ENCODE assay signal across 9 cellular contexts in genomic region chr12:32918890-32919791, GRCh38. TPM values are rescaled to one million over a fixed set of nuclear protein-coding genes. Genes with fewer than 3 reads are reported as not detected.
A peak's percentile ranks its signal among the peaks of the same experiment; 100 is the strongest.
DNase-seq lines count a peak whose midpoint lies in the region; TF ChIP-seq lines count a peak whose summit lies in the region.
"Had no signal": no experiment of that assay in that cellular context is flagged by ENCODE, and none has a peak within 500 bp of the region (broad histone marks: within the 10 kb centered on the region; RNA-seq: fewer than 3 reads in every experiment).

No MANE protein-coding gene starts in this region.

- H3K9me3 Mint-ChIP-seq in nephron progenitor cell, result no peaks in the 10 kb centered on the region
- H3K9me3 Mint-ChIP-seq: activated naive CD4-positive, alpha-beta T cell treated with anti-CD3 and anti-CD28 coated beads, Interleukin-2, amount 50 U/mL, for 24 hours had no signal

- no peak overlapping the region for H2AFZ ChIP-seq in GM23248

- H3K79me2 ChIP-seq in GM23248 (ENCODE audit: insufficient read depth), result no peaks in the 10 kb centered on the region

- no peaks in the 10 kb centered on the region for H3K27me3 ChIP-seq in GM23248 (replicated peaks; ENCODE audit: insufficient read depth)

- 33 to 34% methylated on average over 11 of the region's 11 CpGs for WGBS in GM23248 (ENCODE audit: low coverage in 1 of 2, low lambda C conversion rate in 2 of 2, missing lambda C conversion rate in 2 of 2), 2 experiments

- no peaks in the 10 kb centered on the region for H3F3A ChIP-seq in GM23248 (ENCODE audit: insufficient read depth)

- H3K36me3 Mint-ChIP-seq in nephron progenitor cell (ENCODE audit: low read depth), result no peaks in the 10 kb centered on the region
- H3K36me3 Mint-ChIP-seq: activated naive CD4-positive, alpha-beta T cell treated with anti-CD3 and anti-CD28 coated beads, Interleukin-2, amount 50 U/mL, for 24 hours had no signal

- H3K9me2 ChIP-seq in GM23248 (ENCODE audit: insufficient read depth), result no peaks in the 10 kb centered on the region

- H3K27ac Mint-ChIP-seq in nephron progenitor cell, result no peak overlapping the region
- H3K27ac Mint-ChIP-seq: activated naive CD4-positive, alpha-beta T cell treated with anti-CD3 and anti-CD28 coated beads, Interleukin-2, amount 50 U/mL, for 24 hours had no signal

- H3K4me3 ChIP-seq in GM23248, result no peak overlapping the region

- H3K4me2 ChIP-seq in GM23248 (ENCODE audit: unreplicated experiment), result no peak overlapping the region

- no peaks in the 10 kb centered on the region for H3K9me3 ChIP-seq in GM23248 (ENCODE audit: low read depth)

- no peaks in the 10 kb centered on the region for H3K36me3 ChIP-seq in GM23248 (ENCODE audit: low read depth)

- no peaks in the 10 kb centered on the region for H4K20me1 ChIP-seq in GM23248 (ENCODE audit: insufficient read depth)

- H3K9ac ChIP-seq in GM23248, result no peak overlapping the region

- peaks cover 11% of the 10 kb centered on the region for H3K4me1 Mint-ChIP-seq in nephron progenitor cell
- H3K4me1 Mint-ChIP-seq: activated naive CD4-positive, alpha-beta T cell treated with anti-CD3 and anti-CD28 coated beads, Interleukin-2, amount 50 U/mL, for 24 hours had no signal

- peak; percentile 63 for DNase-seq in Ammon's horn (ENCODE audit: low spot score)
- peak; percentile 18 for DNase-seq in GM23248
- peak; percentile 72 for DNase-seq in NCI-H2171 treated with DMSO at 0.1 percent for 48 hours (lab: John Stamatoyannopoulos, UW)
- peak; percentile 49 for DNase-seq in dermis blood vessel endothelial cell
- peak; percentile 12 for DNase-seq in nephron progenitor cell
- no peak for DNase-seq in SHP77 treated with DMSO at 0.1 percent for 48 hours (lab: John Stamatoyannopoulos, UW)
- DNase-seq in activated CD8-positive, alpha-beta memory T cell treated with anti-CD3 and anti-CD28 coated beads, Interleukin-2, amount 50 U/mL, for 4 hours, result no peak
- no peak for DNase-seq in mesenteric fat pad (ENCODE audit: low spot score)

- peak; percentile 63 for TF ChIP-seq CTCF in nephron progenitor cell (IDR thresholded peaks at IDR 0.05)

- H3K27me3 Mint-ChIP-seq in nephron progenitor cell (ENCODE audit: low read depth, poor library complexity), result peaks cover 4% of the 10 kb centered on the region
- H3K27me3 Mint-ChIP-seq: activated naive CD4-positive, alpha-beta T cell treated with anti-CD3 and anti-CD28 coated beads, Interleukin-2, amount 50 U/mL, for 24 hours had no signal

- H3K27ac ChIP-seq in GM23248, result no peak overlapping the region

- no peak overlapping the region for H3K4me3 Mint-ChIP-seq in nephron progenitor cell
- H3K4me3 Mint-ChIP-seq: activated naive CD4-positive, alpha-beta T cell treated with anti-CD3 and anti-CD28 coated beads, Interleukin-2, amount 50 U/mL, for 24 hours had no signal

- no peaks in the 10 kb centered on the region for H3K4me1 ChIP-seq in GM23248 (ENCODE audit: insufficient read depth)

- in situ Hi-C loops in GM23248 (cut with MboI), result no loop called here

RNA-seq across cellular contexts. Expression of gene PKP2, which starts 22.6 kb away (rescaled TPM):
- 0.13 and 0.22 TPM in 2 replicates for total RNA-seq in GM23248 (2014; rRNA removed; shearing (Covaris generic))
- polyA plus RNA-seq in GM23248 (2016; fragmentation: Nextera tagmentation; extraction: Ambion mirVana), result 0.21 and 0.62 TPM in 2 replicates
- total RNA-seq in dermis blood vessel endothelial cell (1.2 and 4.9 TPM in 2 replicates), mesenteric fat pad (1.00 TPM)

Comparison
In these comparisons a context has a peak if more than half of its experiments do, and no peak if none do; other contexts are left out.
1. DNase-seq: peak in Ammon's horn (single experiment), GM23248 (single experiment), NCI-H2171 treated with DMSO at 0.1 percent for 48 hours (single experiment), dermis blood vessel endothelial cell (single experiment) and nephron progenitor cell (single experiment); none in SHP77 treated with DMSO at 0.1 percent for 48 hours (single experiment), activated CD8-positive, alpha-beta memory T cell treated with anti-CD3 and anti-CD28 coated beads, Interleukin-2, amount 50 U/mL, for 4 hours (single experiment) and mesenteric fat pad (single experiment).